Comparison of ENCODE assay signal across 8 cellular contexts in genomic region chr5:170467000-170467707, GRCh38. TPM values are rescaled to one million over a fixed set of nuclear protein-coding genes. Genes with fewer than 3 reads are reported as not detected.
A peak's percentile ranks its signal among the peaks of the same experiment; 100 is the strongest.
DNase-seq lines count a peak whose midpoint lies in the region; ATAC-seq and TF ChIP-seq lines count a peak whose summit lies in the region.

No MANE protein-coding gene starts in this region.

- H3K27me3 Mint-ChIP-seq in progenitor cell of endocrine pancreas: peaks cover 9% of the 10 kb centered on the region

- DNase-seq in M059J (ENCODE audit: low read depth): peak; percentile 93
- peak; percentile 93 for DNase-seq in dermis blood vessel endothelial cell
- DNase-seq in stimulated activated CD4-positive, alpha-beta T cell treated with anti-CD3 and anti-CD28 coated beads, Interleukin-2, amount 100 ng/mL, for 24 hours: peak; percentile 40 to 53
- no peak for DNase-seq in DMS53 (lab: John Stamatoyannopoulos, UW)
- no peak for DNase-seq in NCI-H774 (lab: John Stamatoyannopoulos, UW)
- DNase-seq in progenitor cell of endocrine pancreas (ENCODE audit: low spot score, unreplicated experiment): no peak
- no peak for DNase-seq in globus pallidus (ENCODE audit: low spot score)

- H3K27ac Mint-ChIP-seq in progenitor cell of endocrine pancreas: no peak overlapping the region

- no peaks in the 10 kb centered on the region for H3K4me1 Mint-ChIP-seq in progenitor cell of endocrine pancreas (ENCODE audit: low read depth)

- peak; percentile 63 for ATAC-seq in GM18870 (IDR thresholded peaks at IDR 0.05; ENCODE audit: unreplicated experiment)

- no peaks in the 10 kb centered on the region for H3K9me3 Mint-ChIP-seq in progenitor cell of endocrine pancreas (ENCODE audit: low read depth)

- no peaks in the 10 kb centered on the region for H3K36me3 Mint-ChIP-seq in progenitor cell of endocrine pancreas (ENCODE audit: insufficient read depth)

- no peak for TF ChIP-seq CTCF in progenitor cell of endocrine pancreas (IDR thresholded peaks at IDR 0.05; ENCODE audit: unreplicated experiment)

- H3K4me3 Mint-ChIP-seq in progenitor cell of endocrine pancreas (ENCODE audit: low read depth): no peak overlapping the region

RNA-seq across cellular contexts. Expression of gene KCNIP1, which starts 36.7 kb away (rescaled TPM):
- total RNA-seq in M059J (2014; rRNA removed; shearing (Covaris generic)): 0.10 and 0.27 TPM in 2 replicates
- total RNA-seq in dermis blood vessel endothelial cell (20.8 and 24.1 TPM in 2 replicates), progenitor cell of endocrine pancreas (17.8 and 18.2 TPM in 2 replicates)

Comparison
In these comparisons a context has a peak if more than half of its experiments do, and no peak if none do; other contexts are left out.
1. DNase-seq: peak in M059J (single experiment), dermis blood vessel endothelial cell (single experiment) and stimulated activated CD4-positive, alpha-beta T cell treated with anti-CD3 and anti-CD28 coated beads, Interleukin-2, amount 100 ng/mL, for 24 hours (2 of 2); none in DMS53 (single experiment), NCI-H774 (single experiment), progenitor cell of endocrine pancreas (single experiment) and globus pallidus (single experiment).
2. RNA of gene KCNIP1, which starts 36.7 kb away (total RNA-seq): 20.8 to 24.1 TPM in dermis blood vessel endothelial cell and 17.8 to 18.2 TPM in progenitor cell of endocrine pancreas; 0.10 to 0.27 TPM in M059J; every median in the first group is over 10 times any median in the second.